ENCODE assay signal across 31 cellular contexts in genomic region chr1:7352974-7353373, GRCh38.
"Had no signal": no experiment of that assay in that cellular context is flagged by ENCODE, and none has a peak within 500 bp of the region (broad histone marks: within the 10 kb centered on the region; RNA-seq: fewer than 3 reads in every experiment).

No MANE protein-coding gene starts in this region.

- H3K27ac Mint-ChIP-seq: activated B cell treated with CpG ODN at 0.5 μM for 24 hours; activated CD4-positive, alpha-beta memory T cell treated with anti-CD3 and anti-CD28 coated beads for 36 hours; activated CD4-positive, alpha-beta T cell treated with anti-CD3 and anti-CD28 coated beads, Interleukin-2, amount 10 ng/mL, durations not matched to agents 24 days and 14 days; activated CD8-positive, alpha-beta T cell treated with anti-CD3 and anti-CD28 coated beads for 36 hours; activated naive CD4-positive, alpha-beta T cell treated with anti-CD3 and anti-CD28 coated beads, Interleukin-2, amount 10 ng/mL, durations not matched to agents 7 days and 5 days; activated naive CD4-positive, alpha-beta T cell treated with anti-CD3 and anti-CD28 coated beads, Interleukin-2, amount 50 U/mL, for 24 hours; activated naive CD8-positive, alpha-beta T cell; activated naive CD8-positive, alpha-beta T cell treated with anti-CD3 and anti-CD28 coated beads, Interleukin-2, amount 10 ng/mL, durations not matched to agents 7 days and 5 days; activated naive CD8-positive, alpha-beta T cell treated with anti-CD3 and anti-CD28 coated beads, Interleukin-2, amount 50 U/mL, for 24 hours; activated T-cell treated with anti-CD3 and anti-CD28 coated beads, Interleukin-2, amount 50 U/mL, for 24 hours; activated T-helper 2 cell treated with anti-CD3 and anti-CD28 coated beads, Interferon-gamma antibody, Interleukin-2, Interleukin-4, amounts not matched to agents 10 μg/mL and 5 μg/mL and 100 μg/mL, durations not matched to agents 14 hours and 24 hours and 36 hours; brain; T-helper 1 cell treated with Interleukin-12 subunit alpha and Interleukin-12 subunit beta and Interleukin-4 antibody, amounts not matched to agents 30 μg/mL and 1 μg/mL, for 36 hours; T-helper 2 cell treated with Interferon-gamma antibody and Interleukin-4, amounts not matched to agents 5 μg/mL and 100 μg/mL, for 36 hours had no signal

- H3K4me3 Mint-ChIP-seq: activated B cell treated with CpG ODN at 0.5 μM for 24 hours; activated CD4-positive, alpha-beta memory T cell treated with anti-CD3 and anti-CD28 coated beads for 36 hours; activated CD4-positive, alpha-beta T cell treated with anti-CD3 and anti-CD28 coated beads, Interleukin-2, amount 10 ng/mL, durations not matched to agents 24 days and 14 days; activated CD8-positive, alpha-beta T cell treated with anti-CD3 and anti-CD28 coated beads for 36 hours; activated naive CD4-positive, alpha-beta T cell treated with anti-CD3 and anti-CD28 coated beads, Interleukin-2, amount 10 ng/mL, durations not matched to agents 7 days and 5 days; activated naive CD4-positive, alpha-beta T cell treated with anti-CD3 and anti-CD28 coated beads, Interleukin-2, amount 50 U/mL, for 24 hours; activated naive CD8-positive, alpha-beta T cell; activated naive CD8-positive, alpha-beta T cell treated with anti-CD3 and anti-CD28 coated beads, Interleukin-2, amount 10 ng/mL, durations not matched to agents 7 days and 5 days; activated naive CD8-positive, alpha-beta T cell treated with anti-CD3 and anti-CD28 coated beads, Interleukin-2, amount 50 U/mL, for 24 hours; activated T-cell treated with anti-CD3 and anti-CD28 coated beads, Interleukin-2, amount 50 U/mL, for 24 hours; brain; central memory CD8-positive, alpha-beta T cell; T-helper 1 cell treated with Interleukin-12 subunit alpha and Interleukin-12 subunit beta and Interleukin-4 antibody, amounts not matched to agents 30 μg/mL and 1 μg/mL, for 36 hours; T-helper 2 cell treated with Interferon-gamma antibody and Interleukin-4, amounts not matched to agents 5 μg/mL and 100 μg/mL, for 36 hours had no signal

- DNase-seq: activated B cell treated with CpG ODN at 0.5 μM for 24 hours; activated CD4-positive, alpha-beta memory T cell treated with anti-CD3 and anti-CD28 coated beads for 36 hours; activated CD4-positive, alpha-beta T cell treated with anti-CD3 and anti-CD28 coated beads for 4 hours; activated CD4-positive, alpha-beta T cell treated with anti-CD3 and anti-CD28 coated beads, Interleukin-2, amount 10 ng/mL, durations not matched to agents 24 days and 14 days; activated CD4-positive, alpha-beta T cell treated with anti-CD3 and anti-CD28 coated beads, Interleukin-2, amount 50 U/mL, for 1 hour; activated CD4-positive, alpha-beta T cell treated with anti-CD3 and anti-CD28 coated beads, Interleukin-2, amount 50 U/mL, for 4 hours; activated CD4-positive, CD25-positive, alpha-beta regulatory T cell treated with anti-CD3 and anti-CD28 coated beads, Interleukin-2, amount 50 U/mL, for 72 hours; activated CD8-positive, alpha-beta memory T cell treated with anti-CD3 and anti-CD28 coated beads, Interleukin-2, amount 50 U/mL, for 48 hours; activated CD8-positive, alpha-beta T cell treated with anti-CD3 and anti-CD28 coated beads for 36 hours; activated effector memory CD4-positive, alpha-beta T cell treated with Interleukin-2 at 50 U/mL for 16 hours; activated gamma-delta T cell; activated naive CD4-positive, alpha-beta T cell treated with anti-CD3 and anti-CD28 coated beads, Interleukin-2, amount 10 ng/mL, durations not matched to agents 7 days and 5 days; activated naive CD4-positive, alpha-beta T cell treated with Interleukin-2 at 50 U/mL for 16 hours; activated naive CD8-positive, alpha-beta T cell treated with anti-CD3 and anti-CD28 coated beads, Interleukin-2, amount 10 ng/mL, durations not matched to agents 7 days and 5 days; activated naive CD8-positive, alpha-beta T cell treated with anti-CD3 and anti-CD28 coated beads, Interleukin-2, amount 50 U/mL, for 24 hours; activated T-cell treated with anti-CD3 and anti-CD28 coated beads, Interleukin-2, amount 50 U/mL, for 24 hours; activated T-cell treated with anti-CD3 and anti-CD28 coated beads, Interleukin-2, amount 50 U/mL, for 48 hours; amygdala; anterior cingulate cortex; T-helper 2 cell; T-helper 9 cell had no signal

- H3K27ac ChIP-seq: ascending aorta, cardiac muscle cell, VCaP had no signal

- H3K27me3 Mint-ChIP-seq: activated CD4-positive, alpha-beta T cell treated with anti-CD3 and anti-CD28 coated beads, Interleukin-2, amount 10 ng/mL, durations not matched to agents 24 days and 14 days; activated naive CD4-positive, alpha-beta T cell treated with anti-CD3 and anti-CD28 coated beads, Interleukin-2, amount 10 ng/mL, durations not matched to agents 7 days and 5 days; activated naive CD8-positive, alpha-beta T cell treated with anti-CD3 and anti-CD28 coated beads, Interleukin-2, amount 10 ng/mL, durations not matched to agents 7 days and 5 days had no signal

- H3K4me1 ChIP-seq: ascending aorta had no signal

- H3K27me3 ChIP-seq: ascending aorta, cardiac muscle cell had no signal

- H3K9me3 Mint-ChIP-seq: activated CD4-positive, alpha-beta memory T cell treated with anti-CD3 and anti-CD28 coated beads for 36 hours; activated CD4-positive, alpha-beta T cell treated with anti-CD3 and anti-CD28 coated beads, Interleukin-2, amount 10 ng/mL, durations not matched to agents 24 days and 14 days; activated CD8-positive, alpha-beta T cell treated with anti-CD3 and anti-CD28 coated beads for 36 hours; activated naive CD4-positive, alpha-beta T cell treated with anti-CD3 and anti-CD28 coated beads, Interleukin-2, amount 10 ng/mL, durations not matched to agents 7 days and 5 days; activated naive CD4-positive, alpha-beta T cell treated with anti-CD3 and anti-CD28 coated beads, Interleukin-2, amount 50 U/mL, for 24 hours; activated naive CD8-positive, alpha-beta T cell treated with anti-CD3 and anti-CD28 coated beads, Interleukin-2, amount 10 ng/mL, durations not matched to agents 7 days and 5 days; activated naive CD8-positive, alpha-beta T cell treated with anti-CD3 and anti-CD28 coated beads, Interleukin-2, amount 50 U/mL, for 24 hours; activated T-cell treated with anti-CD3 and anti-CD28 coated beads, Interleukin-2, amount 50 U/mL, for 24 hours; activated T-helper 2 cell treated with anti-CD3 and anti-CD28 coated beads, Interferon-gamma antibody, Interleukin-2, Interleukin-4, amounts not matched to agents 10 μg/mL and 5 μg/mL and 100 μg/mL, durations not matched to agents 14 hours and 24 hours and 36 hours; central memory CD8-positive, alpha-beta T cell; T-helper 1 cell treated with Interleukin-12 subunit alpha and Interleukin-12 subunit beta and Interleukin-4 antibody, amounts not matched to agents 30 μg/mL and 1 μg/mL, for 36 hours; T-helper 2 cell treated with Interferon-gamma antibody and Interleukin-4, amounts not matched to agents 5 μg/mL and 100 μg/mL, for 36 hours had no signal

- H3K9me3 ChIP-seq: ascending aorta had no signal

- H3K4me3 ChIP-seq: ascending aorta, cardiac muscle cell had no signal

- H3K36me3 Mint-ChIP-seq: activated CD4-positive, alpha-beta memory T cell treated with anti-CD3 and anti-CD28 coated beads for 36 hours; activated naive CD4-positive, alpha-beta T cell treated with anti-CD3 and anti-CD28 coated beads, Interleukin-2, amount 10 ng/mL, durations not matched to agents 7 days and 5 days; activated naive CD4-positive, alpha-beta T cell treated with anti-CD3 and anti-CD28 coated beads, Interleukin-2, amount 50 U/mL, for 24 hours; activated naive CD8-positive, alpha-beta T cell treated with anti-CD3 and anti-CD28 coated beads, Interleukin-2, amount 10 ng/mL, durations not matched to agents 7 days and 5 days had no signal

- H3K4me1 Mint-ChIP-seq: activated B cell treated with CpG ODN at 0.5 μM for 24 hours; activated CD4-positive, alpha-beta T cell treated with anti-CD3 and anti-CD28 coated beads, Interleukin-2, amount 10 ng/mL, durations not matched to agents 24 days and 14 days; activated naive CD4-positive, alpha-beta T cell treated with anti-CD3 and anti-CD28 coated beads, Interleukin-2, amount 10 ng/mL, durations not matched to agents 7 days and 5 days; activated naive CD4-positive, alpha-beta T cell treated with anti-CD3 and anti-CD28 coated beads, Interleukin-2, amount 50 U/mL, for 24 hours; activated naive CD8-positive, alpha-beta T cell treated with anti-CD3 and anti-CD28 coated beads, Interleukin-2, amount 10 ng/mL, durations not matched to agents 7 days and 5 days; activated naive CD8-positive, alpha-beta T cell treated with anti-CD3 and anti-CD28 coated beads, Interleukin-2, amount 50 U/mL, for 24 hours; central memory CD8-positive, alpha-beta T cell had no signal

- ATAC-seq: activated CD8-positive, alpha-beta T cell treated with anti-CD3 and anti-CD28 coated beads for 36 hours; activated naive CD8-positive, alpha-beta T cell treated with anti-CD3 and anti-CD28 coated beads, Interleukin-2, amount 50 U/mL, for 24 hours had no signal

- H3K36me3 ChIP-seq: ascending aorta, cardiac muscle cell had no signal
